ENCODE assay signal across 10 cellular contexts in the genomic region with DNA sequence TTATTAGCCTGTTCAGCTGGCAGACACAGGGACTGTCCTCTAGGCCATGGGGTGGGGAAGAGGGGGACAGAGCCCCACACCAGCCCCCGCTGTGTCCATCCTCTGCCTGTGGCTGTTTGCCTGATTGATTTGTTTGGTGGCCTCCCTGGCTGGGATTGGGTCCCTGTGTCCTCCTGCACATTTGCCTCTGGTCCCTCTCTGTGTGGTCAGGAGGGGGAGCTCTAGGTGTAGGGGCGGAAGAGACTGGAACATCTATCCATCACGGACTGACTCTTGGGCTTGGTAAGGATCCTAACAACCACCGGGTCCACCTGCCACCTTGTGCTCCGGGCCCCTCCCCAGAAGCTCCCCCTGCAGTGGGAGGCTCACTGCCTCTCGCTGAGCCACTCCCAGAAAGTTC. TPM values are rescaled to one million over a fixed set of nuclear protein-coding genes. Genes with fewer than 3 reads are reported as not detected.
DNase-seq lines count a peak whose midpoint lies in the region; ATAC-seq, FAIRE-seq and TF ChIP-seq lines count a peak whose summit lies in the region.
"Had no signal": no experiment of that assay in that cellular context is flagged by ENCODE, and none has a peak within 500 bp of the region (broad histone marks: within the 10 kb centered on the region; RNA-seq: fewer than 3 reads in every experiment).

No MANE protein-coding gene starts in this region.

- no peak for TF ChIP-seq POLR2A in GM12892 (IDR thresholded peaks at IDR 0.05; ENCODE audit: low read depth, low read length)

- no peak overlapping the region for H3K27ac ChIP-seq in PC-3 (ENCODE audit: low read length)

- H3K4me1 ChIP-seq in BE2C (peaks cover 13% of the 10 kb centered on the region), PC-3 (ENCODE audit: insufficient read depth, low read length) (no peaks in the 10 kb centered on the region)

- H3K27me3 ChIP-seq in BE2C: no peaks in the 10 kb centered on the region
- H3K27me3 ChIP-seq in PC-3 (ENCODE audit: low read length): peaks cover 13% of the 10 kb centered on the region; the same call in 1 of the 2 replicates

- H3K9me3 ChIP-seq in BE2C (no peaks in the 10 kb centered on the region), PC-3 (ENCODE audit: low read length) (no peaks in the 10 kb centered on the region)

- peak; percentile 92 for FAIRE-seq in GM12892 (lab: Jason Lieb, UNC)
- FAIRE-seq: islet of Langerhans had no signal

- no TSS peak for BruUV-seq in PC-3 (replicated peaks; lab: Mats Ljungman, UMichigan)

- H3K4me3 ChIP-seq in BE2C (ENCODE audit: low read depth, low read length): no peak overlapping the region
- H3K4me3 ChIP-seq in PC-3 (ENCODE audit: low read length): no peak overlapping the region

- no peak overlapping the region for H3K9ac ChIP-seq in PC-3 (ENCODE audit: low read length)

- no peak overlapping the region for H3K4me2 ChIP-seq in PC-3 (ENCODE audit: low read length)

- peak; percentile 40 for DNase-seq in BE2C
- DNase-seq in GM12892 (ENCODE audit: insufficient read length): peak; percentile 50
- peak; percentile 70 for DNase-seq in PC-3
- DNase-seq in glomerular visceral epithelial cell (ENCODE audit: extremely low spot score): peak; percentile 42
- DNase-seq in inferior parietal cortex (ENCODE audit: extremely low spot score): no peak
- no peak for DNase-seq in middle frontal gyrus (ENCODE audit: extremely low spot score, low spot score)
- DNase-seq in NK-92 treated with Interleukin-12 subunit alpha and Interleukin-12 subunit beta, amount 100 ng/mL, for 24 hours (lab: John Stamatoyannopoulos, UW): no peak

- CTCF ChIA-PET in PC-3 (lab: Charles Lee): no interaction called here

- no peaks in the 10 kb centered on the region for H3K9me2 ChIP-seq in PC-3 (replicated peaks; ENCODE audit: low read length)

- intact Hi-C loops in PC-3 (cut with micrococcal nuclease): loop anchor here (1.0 kb wide), 1 partner anchor 28 kb away; no protein-coding TSS in a partner anchor

- H2AFZ ChIP-seq in PC-3 (ENCODE audit: low read length): no peak overlapping the region

- TF ChIP-seq CTCF in BE2C (IDR thresholded peaks at IDR 0.05; ENCODE audit: low read depth, low read length) (peak; percentile 63), PC-3 (conservative IDR thresholded peaks at IDR 0.05; ENCODE audit: low read depth, low read length) (peak; percentile 80)

- ATAC-seq in PC-3 (peak; percentile 88), HG02571 (IDR thresholded peaks at IDR 0.05; ENCODE audit: unreplicated experiment) (no peak)
- ATAC-seq: activated T-helper 17 cell treated with anti-CD3 and anti-CD28 coated beads, Interleukin-2, amount 50 U/mL, for 72 hours had no signal

- H3F3A ChIP-seq in PC-3 (ENCODE audit: low read length, unreplicated experiment): no peaks in the 10 kb centered on the region

- H3K79me2 ChIP-seq in PC-3 (ENCODE audit: low read length): no peaks in the 10 kb centered on the region

- H3K36me3 ChIP-seq in BE2C: no peaks in the 10 kb centered on the region
- no peaks in the 10 kb centered on the region for H3K36me3 ChIP-seq in PC-3 (ENCODE audit: low read depth, low read length)

- H4K20me1 ChIP-seq in PC-3 (ENCODE audit: low read length): no peaks in the 10 kb centered on the region

- POLR2A ChIA-PET in PC-3 (lab: Charles Lee; ENCODE audit: unreplicated experiment): no interaction called here

RNA-seq across cellular contexts. Expression of gene CCDC167, which starts 38.4 kb away (rescaled TPM):
- 60.2 TPM for polyA plus RNA-seq in BE2C (2012; ENCODE audit: insufficient read depth, insufficient read length, low read depth)
- 128 TPM for polyA plus RNA-seq in GM12892 (2012; ENCODE audit: missing spikeins)
- total RNA-seq in PC-3 (2014; rRNA removed): 54.1 and 56.9 TPM in 2 replicates

Comparison
In these comparisons a context has a peak if more than half of its experiments do, and no peak if none do; other contexts are left out.
1. DNase-seq: peak in BE2C (single experiment), GM12892 (single experiment), PC-3 (single experiment) and glomerular visceral epithelial cell (single experiment); none in inferior parietal cortex (single experiment), middle frontal gyrus (single experiment) and NK-92 treated with Interleukin-12 subunit alpha and Interleukin-12 subunit beta, amount 100 ng/mL, for 24 hours (single experiment).